Comparison of ENCODE assay signal across 9 cellular contexts in the genomic region with DNA sequence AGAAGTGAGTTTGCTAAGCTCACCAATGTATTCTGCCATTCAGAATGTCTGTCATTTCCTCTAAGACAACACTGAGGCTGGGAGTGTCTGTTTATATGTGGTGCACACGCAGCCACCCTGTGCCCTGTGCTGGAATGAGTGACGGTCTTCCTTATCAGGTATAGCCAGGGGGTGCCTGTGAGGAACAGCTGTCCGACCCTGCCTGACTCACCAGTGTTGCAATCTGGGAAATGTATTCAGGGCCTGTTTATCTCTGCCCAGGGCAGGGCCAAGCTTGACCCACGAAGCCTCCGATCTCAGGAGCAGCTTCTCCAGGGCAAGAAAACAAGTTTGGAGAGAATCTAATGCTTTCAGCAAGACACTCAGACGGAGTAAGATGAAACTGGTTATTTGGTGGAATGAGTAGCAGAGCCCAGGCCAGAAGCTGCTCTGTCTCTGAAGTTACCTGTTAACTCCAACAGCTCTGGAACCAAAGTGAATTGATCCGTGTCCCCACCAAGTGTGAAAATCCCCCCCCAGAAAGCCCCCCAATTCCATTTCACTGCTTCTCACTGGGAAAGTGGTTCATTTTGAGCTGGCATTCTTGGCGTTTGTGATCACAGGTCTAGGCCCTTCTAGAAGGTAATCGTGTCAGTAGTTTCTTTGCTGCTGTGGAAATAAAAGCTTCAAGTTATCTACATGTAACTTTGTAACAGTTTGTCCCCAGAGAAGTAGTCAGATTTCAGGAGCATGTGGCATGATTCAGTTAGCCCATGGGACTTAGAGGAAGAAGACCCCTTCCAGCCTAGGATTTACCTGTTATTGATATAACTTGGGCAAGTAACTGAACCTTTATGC. TPM values are rescaled to one million over a fixed set of nuclear protein-coding genes. Genes with fewer than 3 reads are reported as not detected.
DNase-seq lines count a peak whose midpoint lies in the region; ATAC-seq lines count a peak whose summit lies in the region.
"Had no signal": no experiment of that assay in that cellular context is flagged by ENCODE, and none has a peak within 500 bp of the region (broad histone marks: within the 10 kb centered on the region; RNA-seq: fewer than 3 reads in every experiment).

No MANE protein-coding gene starts in this region.

- H3K36me3 Mint-ChIP-seq in activated T-cell treated with anti-CD3 and anti-CD28 coated beads, Interleukin-2, amount 50 U/mL, for 24 hours (ENCODE audit: low read depth): no peaks in the 10 kb centered on the region

- peak; percentile 45 for DNase-seq in CD1c-positive myeloid dendritic cell (ENCODE audit: extremely low spot score)
- peak; percentile 55 for DNase-seq in NCI-H146 treated with DMSO at 0.1 percent for 48 hours (lab: John Stamatoyannopoulos, UW; ENCODE audit: unreplicated experiment)
- DNase-seq in dermis microvascular lymphatic vessel endothelial cell (ENCODE audit: low read depth in 2 of 2): peak; percentile 88 to 98
- peak; percentile 50 for DNase-seq in mucosa of gallbladder (ENCODE audit: low spot score)
- no peak for DNase-seq in NCI-H2196 (lab: John Stamatoyannopoulos, UW; ENCODE audit: unreplicated experiment)
- no peak for DNase-seq in activated T-cell treated with anti-CD3 and anti-CD28 coated beads, Interleukin-2, amount 50 U/mL, for 24 hours

- H3K27me3 Mint-ChIP-seq in activated T-cell treated with anti-CD3 and anti-CD28 coated beads, Interleukin-2, amount 50 U/mL, for 24 hours: no peaks in the 10 kb centered on the region

- H3K4me3 Mint-ChIP-seq in activated T-cell treated with anti-CD3 and anti-CD28 coated beads, Interleukin-2, amount 50 U/mL, for 24 hours: no peak overlapping the region
- H3K4me3 Mint-ChIP-seq: neural crest cell had no signal

- no peak overlapping the region for H3K27ac Mint-ChIP-seq in activated T-cell treated with anti-CD3 and anti-CD28 coated beads, Interleukin-2, amount 50 U/mL, for 24 hours

- H3K9me3 Mint-ChIP-seq in activated T-cell treated with anti-CD3 and anti-CD28 coated beads, Interleukin-2, amount 50 U/mL, for 24 hours: no peaks in the 10 kb centered on the region
- H3K9me3 Mint-ChIP-seq: neural crest cell had no signal

- ATAC-seq in GM19023 (IDR thresholded peaks at IDR 0.05; ENCODE audit: unreplicated experiment) (no peak), GM18858 (IDR thresholded peaks at IDR 0.05; ENCODE audit: unreplicated experiment) (no peak)

- no peaks in the 10 kb centered on the region for H3K4me1 Mint-ChIP-seq in activated T-cell treated with anti-CD3 and anti-CD28 coated beads, Interleukin-2, amount 50 U/mL, for 24 hours (ENCODE audit: low read depth)

RNA-seq across cellular contexts. Expression of a gene that starts 6.1 kb away (rescaled TPM):
- total RNA-seq in dermis microvascular lymphatic vessel endothelial cell (43.4 and 45.6 TPM in 2 replicates), mucosa of gallbladder (79.9 TPM)

Comparison
In these comparisons a context has a peak if more than half of its experiments do, and no peak if none do; other contexts are left out.
1. DNase-seq: peak in CD1c-positive myeloid dendritic cell (single experiment), NCI-H146 treated with DMSO at 0.1 percent for 48 hours (single experiment), dermis microvascular lymphatic vessel endothelial cell (2 of 2) and mucosa of gallbladder (single experiment); none in NCI-H2196 (single experiment) and activated T-cell treated with anti-CD3 and anti-CD28 coated beads, Interleukin-2, amount 50 U/mL, for 24 hours (single experiment).